ENCODE assay signal across 16 cellular contexts in genomic region chr10:50432610-50433009, GRCh38.
A peak's percentile ranks its signal among the peaks of the same experiment; 100 is the strongest.
DNase-seq lines count a peak whose midpoint lies in the region; ATAC-seq lines count a peak whose summit lies in the region.
"Had no signal": no experiment of that assay in that cellular context is flagged by ENCODE, and none has a peak within 500 bp of the region (broad histone marks: within the 10 kb centered on the region; RNA-seq: fewer than 3 reads in every experiment).

No MANE protein-coding gene starts in this region.

- peaks cover 42% of the 10 kb centered on the region for H3K4me1 Mint-ChIP-seq in activated T-cell treated with anti-CD3 and anti-CD28 coated beads, Interleukin-2, amount 50 U/mL, for 72 hours (ENCODE audit: low read depth)
- H3K4me1 Mint-ChIP-seq in activated naive CD8-positive, alpha-beta T cell (ENCODE audit: low read depth), result peaks cover 31% of the 10 kb centered on the region
- H3K4me1 Mint-ChIP-seq in stimulated activated naive CD8-positive, alpha-beta T cell treated with anti-CD3 and anti-CD28 coated beads, Interleukin-15, Interleukin-2, amounts not matched to agents 100 ng/mL and 50 ng/mL, for 24 hours (ENCODE audit: low read depth), result peaks cover 49% of the 10 kb centered on the region

- H3K4me3 Mint-ChIP-seq in activated T-cell treated with anti-CD3 and anti-CD28 coated beads, Interleukin-2, amount 50 U/mL, for 72 hours, result peak overlapping the region; percentile 23 to 58
- H3K4me3 Mint-ChIP-seq in activated naive CD8-positive, alpha-beta T cell, result peak overlapping the region; percentile 39
- peak overlapping the region; percentile 10 for H3K4me3 Mint-ChIP-seq in stimulated activated naive CD8-positive, alpha-beta T cell treated with anti-CD3 and anti-CD28 coated beads, Interleukin-15, Interleukin-2, amounts not matched to agents 100 ng/mL and 50 ng/mL, for 24 hours

- H3K27me3 Mint-ChIP-seq in activated T-cell treated with anti-CD3 and anti-CD28 coated beads, Interleukin-2, amount 50 U/mL, for 72 hours (ENCODE audit: low read depth), result peaks cover 11% of the 10 kb centered on the region
- H3K27me3 Mint-ChIP-seq in activated naive CD8-positive, alpha-beta T cell, result no peaks in the 10 kb centered on the region
- H3K27me3 Mint-ChIP-seq in stimulated activated naive CD8-positive, alpha-beta T cell treated with anti-CD3 and anti-CD28 coated beads, Interleukin-15, Interleukin-2, amounts not matched to agents 100 ng/mL and 50 ng/mL, for 24 hours, result no peaks in the 10 kb centered on the region

- no peak for DNase-seq in activated T-cell treated with anti-CD3 and anti-CD28 coated beads, Interleukin-2, amount 50 U/mL, for 72 hours
- DNase-seq in activated T-cell treated with anti-CD3 and anti-CD28 coated beads for 4 hours (no peak), Right ventricle myocardium inferior (ENCODE audit: missing footprints) (no peak), NCI-H1417 (lab: John Stamatoyannopoulos, UW) (no peak)
- no peak for DNase-seq in NK-92 treated with Interleukin-12 subunit alpha and Interleukin-12 subunit beta, amount 100 ng/mL, for 24 hours (lab: John Stamatoyannopoulos, UW)
- DNase-seq: ACHN; activated CD4-positive, alpha-beta T cell treated with anti-CD3 and anti-CD28 coated beads for 48 hours; activated effector memory CD4-positive, alpha-beta T cell treated with Interleukin-2 at 50 U/mL for 16 hours; colonic mucosa; DMS79; foreskin fibroblast; midbrain; NCI-H187 had no signal

- peak overlapping the region; percentile 82 for H3K27ac Mint-ChIP-seq in activated T-cell treated with anti-CD3 and anti-CD28 coated beads, Interleukin-2, amount 50 U/mL, for 72 hours
- peak overlapping the region; percentile 76 for H3K27ac Mint-ChIP-seq in activated naive CD8-positive, alpha-beta T cell
- peak overlapping the region; percentile 86 for H3K27ac Mint-ChIP-seq in stimulated activated naive CD8-positive, alpha-beta T cell treated with anti-CD3 and anti-CD28 coated beads, Interleukin-15, Interleukin-2, amounts not matched to agents 100 ng/mL and 50 ng/mL, for 24 hours

- H3K36me3 Mint-ChIP-seq in activated T-cell treated with anti-CD3 and anti-CD28 coated beads, Interleukin-2, amount 50 U/mL, for 72 hours (ENCODE audit: insufficient read depth in 2 of 2), result peaks cover 2 to 7% of the 10 kb centered on the region in 2 donors
- H3K36me3 Mint-ChIP-seq in activated naive CD8-positive, alpha-beta T cell, result peaks cover 45% of the 10 kb centered on the region
- H3K36me3 Mint-ChIP-seq in stimulated activated naive CD8-positive, alpha-beta T cell treated with anti-CD3 and anti-CD28 coated beads, Interleukin-15, Interleukin-2, amounts not matched to agents 100 ng/mL and 50 ng/mL, for 24 hours (ENCODE audit: low read depth), result peaks cover 45% of the 10 kb centered on the region

- no peaks in the 10 kb centered on the region for H3K9me3 Mint-ChIP-seq in activated T-cell treated with anti-CD3 and anti-CD28 coated beads, Interleukin-2, amount 50 U/mL, for 72 hours
- H3K9me3 Mint-ChIP-seq in activated naive CD8-positive, alpha-beta T cell (ENCODE audit: low read depth), result no peaks in the 10 kb centered on the region
- no peaks in the 10 kb centered on the region for H3K9me3 Mint-ChIP-seq in stimulated activated naive CD8-positive, alpha-beta T cell treated with anti-CD3 and anti-CD28 coated beads, Interleukin-15, Interleukin-2, amounts not matched to agents 100 ng/mL and 50 ng/mL, for 24 hours

- intact Hi-C loops in Right ventricle myocardium inferior (cut with DNase I), result no loop called here

- ATAC-seq in activated T-cell treated with anti-CD3 and anti-CD28 coated beads, Interleukin-2, amount 50 U/mL, for 72 hours (replicated peaks in 1 of 2), result peak; percentile 84 to 87
- ATAC-seq in HG03439 (IDR thresholded peaks at IDR 0.05; ENCODE audit: unreplicated experiment) (peak; percentile 8), Right ventricle myocardium inferior (no peak)
